20 cellular contexts compared by ENCODE assay signal in the genomic region with DNA sequence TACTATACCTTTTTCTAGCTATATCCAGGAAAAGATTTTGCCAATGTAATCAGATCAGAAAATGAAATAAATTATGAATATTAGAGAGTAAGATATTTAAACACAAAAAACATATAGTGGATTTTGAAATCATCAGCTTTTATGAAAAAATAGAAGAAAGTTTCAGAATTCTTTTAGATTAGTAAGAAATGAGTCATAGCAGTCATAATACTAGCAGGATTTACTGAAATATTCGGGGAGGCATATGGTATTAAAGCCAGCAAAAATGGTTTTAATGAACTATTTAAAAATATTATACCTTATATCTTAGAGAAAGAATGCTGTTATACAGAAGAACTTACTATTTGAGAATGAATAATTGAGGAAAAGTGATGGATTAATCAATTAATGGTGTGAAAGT.
DNase-seq lines count a peak whose midpoint lies in the region; ATAC-seq and TF ChIP-seq lines count a peak whose summit lies in the region.
"Had no signal": no experiment of that assay in that cellular context is flagged by ENCODE, and none has a peak within 500 bp of the region (broad histone marks: within the 10 kb centered on the region; RNA-seq: fewer than 3 reads in every experiment).

No MANE protein-coding gene starts in this region.

- no peaks in the 10 kb centered on the region for H3K9me2 ChIP-seq in PC-3 (replicated peaks; ENCODE audit: low read length)

- no peaks in the 10 kb centered on the region for H3K9me3 Mint-ChIP-seq in activated CD4-positive, alpha-beta T cell treated with anti-CD3 and anti-CD28 coated beads, Interleukin-2, amount 10 ng/mL, durations not matched to agents 7 days and 5 days
- H3K9me3 Mint-ChIP-seq: H9 had no signal

- H3K4me1 ChIP-seq in PC-3 (ENCODE audit: insufficient read depth, low read length) (peaks cover 31% of the 10 kb centered on the region), fibroblast of lung (ENCODE audit: control insufficient read depth, extremely low read depth, insufficient read depth, low read length) (peaks cover 2% of the 10 kb centered on the region), skeletal muscle satellite cell (ENCODE audit: control insufficient read depth, insufficient read depth, low read length) (peaks cover 36% of the 10 kb centered on the region)

- H3K79me2 ChIP-seq in PC-3 (ENCODE audit: low read length) (no peaks in the 10 kb centered on the region), fibroblast of lung (ENCODE audit: control insufficient read depth, insufficient read depth, low read length) (no peaks in the 10 kb centered on the region)

- no TSS peak for BruUV-seq in PC-3 (replicated peaks; lab: Mats Ljungman, UMichigan)

- H3K4me3 Mint-ChIP-seq in activated CD4-positive, alpha-beta T cell treated with anti-CD3 and anti-CD28 coated beads, Interleukin-2, amount 10 ng/mL, durations not matched to agents 7 days and 5 days, result no peak overlapping the region
- H3K4me3 Mint-ChIP-seq: CD8-positive, alpha-beta memory T cell; H9 had no signal

- no peak overlapping the region for H3K27ac Mint-ChIP-seq in activated CD4-positive, alpha-beta T cell treated with anti-CD3 and anti-CD28 coated beads, Interleukin-2, amount 10 ng/mL, durations not matched to agents 7 days and 5 days
- H3K27ac Mint-ChIP-seq: CD8-positive, alpha-beta memory T cell; H9 had no signal

- H3K36me3 Mint-ChIP-seq in activated CD4-positive, alpha-beta T cell treated with anti-CD3 and anti-CD28 coated beads, Interleukin-2, amount 10 ng/mL, durations not matched to agents 7 days and 5 days (ENCODE audit: low read depth), result no peaks in the 10 kb centered on the region

- peak overlapping the region; percentile 62 for H2AFZ ChIP-seq in PC-3 (ENCODE audit: low read length)
- no peak overlapping the region for H2AFZ ChIP-seq in fibroblast of lung (ENCODE audit: low read length)

- CTCF ChIA-PET in PC-3 (lab: Charles Lee), result no interaction called here
- CTCF ChIA-PET in activated CD4-positive, alpha-beta T cell treated with anti-CD3 and anti-CD28 coated beads, Interleukin-2, amount 10 ng/mL, durations not matched to agents 7 days and 5 days (lab: Charles Lee), result no interaction called here

- TF ChIP-seq CTCF in PC-3 (conservative IDR thresholded peaks at IDR 0.05; ENCODE audit: low read depth, low read length), result no peak
- TF ChIP-seq CTCF in fibroblast of lung (conservative IDR thresholded peaks at IDR 0.05 in 1 of 2, IDR thresholded peaks at IDR 0.05 in 1 of 2; ENCODE audit: low read depth in 1 of 2, low read length in 2 of 2), result no peak

- H3K9me3 ChIP-seq in PC-3 (ENCODE audit: low read length) (no peaks in the 10 kb centered on the region), fibroblast of lung (ENCODE audit: control insufficient read depth, insufficient read depth, low read depth, low read length) (no peaks in the 10 kb centered on the region), skeletal muscle satellite cell (replicated peaks; ENCODE audit: low read length) (no peaks in the 10 kb centered on the region)

- POLR2A ChIA-PET in PC-3 (lab: Charles Lee; ENCODE audit: unreplicated experiment), result no interaction called here
- POLR2A ChIA-PET in activated CD4-positive, alpha-beta T cell treated with anti-CD3 and anti-CD28 coated beads, Interleukin-2, amount 10 ng/mL, durations not matched to agents 7 days and 5 days (lab: Charles Lee), result no interaction called here

- H3K27me3 ChIP-seq in PC-3 (ENCODE audit: low read length) (no peaks in the 10 kb centered on the region), fibroblast of lung (ENCODE audit: control insufficient read depth, insufficient read depth, low read length) (no peaks in the 10 kb centered on the region), skeletal muscle satellite cell (ENCODE audit: control insufficient read depth, insufficient read depth, low read length) (no peaks in the 10 kb centered on the region)

- H3K4me2 ChIP-seq in PC-3 (ENCODE audit: low read length), result peak overlapping the region; percentile 76
- H3K4me2 ChIP-seq in fibroblast of lung (ENCODE audit: extremely low read depth, insufficient read depth, low read length), result no peak overlapping the region
- H3K4me2 ChIP-seq in skeletal muscle satellite cell (ENCODE audit: low read length), result peak overlapping the region; percentile 64

- no peaks in the 10 kb centered on the region for H3K36me3 ChIP-seq in PC-3 (ENCODE audit: low read depth, low read length)
- H3K36me3 ChIP-seq in fibroblast of lung (ENCODE audit: control insufficient read depth, insufficient read depth, low read length), result no peaks in the 10 kb centered on the region
- H3K36me3 ChIP-seq in skeletal muscle satellite cell (ENCODE audit: insufficient read depth, low read length), result no peaks in the 10 kb centered on the region

- peak; percentile 70 for ATAC-seq in PC-3
- ATAC-seq: GM12878 had no signal

- H3K4me3 ChIP-seq in PC-3 (ENCODE audit: low read length), result peak overlapping the region; percentile 52; the same call in 1 of the 2 replicates
- no peak overlapping the region for H3K4me3 ChIP-seq in fibroblast of lung (replicated peaks in 1 of 4; ENCODE audit: control extremely low read depth in 1 of 4, insufficient read depth in 1 of 4, low read depth in 3 of 4, low read length in 4 of 4)
- no peak overlapping the region for H3K4me3 ChIP-seq in skeletal muscle satellite cell (ENCODE audit: low read length)
- H3K4me3 ChIP-seq: GM12878 had no signal

- no peaks in the 10 kb centered on the region for H3K27me3 Mint-ChIP-seq in activated CD4-positive, alpha-beta T cell treated with anti-CD3 and anti-CD28 coated beads, Interleukin-2, amount 10 ng/mL, durations not matched to agents 7 days and 5 days
- H3K27me3 Mint-ChIP-seq: CD8-positive, alpha-beta memory T cell had no signal

- H3K9ac ChIP-seq in PC-3 (ENCODE audit: low read length), result no peak overlapping the region
- H3K9ac ChIP-seq in fibroblast of lung (ENCODE audit: insufficient read depth, low read length), result no peak overlapping the region
- peak overlapping the region; percentile 32 for H3K9ac ChIP-seq in skeletal muscle satellite cell (ENCODE audit: low read depth, low read length)

- intact Hi-C loops in PC-3 (cut with micrococcal nuclease) (loop anchor here (1.0 kb wide), 1 partner anchor 16 kb away; no protein-coding TSS in a partner anchor), posterior cingulate gyrus (cut with DNase I) (no loop called here)

- no peaks in the 10 kb centered on the region for H4K20me1 ChIP-seq in PC-3 (ENCODE audit: low read length)
- no peaks in the 10 kb centered on the region for H4K20me1 ChIP-seq in fibroblast of lung (ENCODE audit: control insufficient read depth, extremely low read depth, insufficient read depth, low read length)

- peak overlapping the region; percentile 65 for H3K27ac ChIP-seq in PC-3 (ENCODE audit: low read length)
- no peak overlapping the region for H3K27ac ChIP-seq in fibroblast of lung (ENCODE audit: insufficient read depth, low read length)
- H3K27ac ChIP-seq: C4-2B had no signal

- no peaks in the 10 kb centered on the region for H3K4me1 Mint-ChIP-seq in activated CD4-positive, alpha-beta T cell treated with anti-CD3 and anti-CD28 coated beads, Interleukin-2, amount 10 ng/mL, durations not matched to agents 7 days and 5 days
- H3K4me1 Mint-ChIP-seq: CD8-positive, alpha-beta memory T cell; H9 had no signal

- DNase-seq in ELR (ENCODE audit: low read depth), result peak; percentile 63
- peak; percentile 50 for DNase-seq in PC-3
- peak; percentile 9 to 40 for DNase-seq in fibroblast of lung (ENCODE audit: low read depth in 2 of 2)
- no peak for DNase-seq in posterior cingulate gyrus
- no peak for DNase-seq in activated CD4-positive, alpha-beta T cell treated with anti-CD3 and anti-CD28 coated beads, Interleukin-2, amount 10 ng/mL, durations not matched to agents 7 days and 5 days
- no peak for DNase-seq in NCI-H748 treated with DMSO at 0.1 percent for 48 hours (lab: John Stamatoyannopoulos, UW)
- DNase-seq: CD8-positive, alpha-beta memory T cell; H9; Karpas-422; NCI-H1694; NCI-H2081 treated with DMSO at 0.1 percent for 48 hours; NCI-H2171 treated with DMSO at 0.1 percent for 48 hours; NCI-H526; OCI-M1; RPMI8226; SHP77 treated with DMSO at 0.1 percent for 48 hours; T-helper 1 cell had no signal

- H3F3A ChIP-seq in PC-3 (ENCODE audit: low read length, unreplicated experiment), result no peaks in the 10 kb centered on the region

Comparison
In these comparisons a context has a peak if more than half of its experiments do, and no peak if none do; other contexts are left out.
1. DNase-seq: peak in ELR (single experiment), PC-3 (single experiment) and fibroblast of lung (2 of 2); none in posterior cingulate gyrus (0 of 10), activated CD4-positive, alpha-beta T cell treated with anti-CD3 and anti-CD28 coated beads, Interleukin-2, amount 10 ng/mL, durations not matched to agents 7 days and 5 days (single experiment) and NCI-H748 treated with DMSO at 0.1 percent for 48 hours (single experiment).